12 cellular contexts compared by ENCODE assay signal in genomic region chr16:74521691-74522090, GRCh38.
A peak's percentile ranks its signal among the peaks of the same experiment; 100 is the strongest.
DNase-seq lines count a peak whose midpoint lies in the region; ATAC-seq and TF ChIP-seq lines count a peak whose summit lies in the region.
"Had no signal": no experiment of that assay in that cellular context is flagged by ENCODE, and none has a peak within 500 bp of the region (broad histone marks: within the 10 kb centered on the region; RNA-seq: fewer than 3 reads in every experiment).

No MANE protein-coding gene starts in this region.

- TF ChIP-seq CTCF in AG10803 (conservative IDR thresholded peaks at IDR 0.05; ENCODE audit: low read length) (no peak), choroid plexus epithelial cell (conservative IDR thresholded peaks at IDR 0.05; ENCODE audit: low read depth, low read length) (no peak)

- DNase-seq in AG10803 (ENCODE audit: low read depth) (peak; percentile 50), HK-2 (ENCODE audit: unreplicated experiment) (peak; percentile 46), choroid plexus epithelial cell (ENCODE audit: low read depth) (peak; percentile 47), medulla oblongata (ENCODE audit: extremely low spot score) (peak; percentile 75), iPS-NIHi7 (ENCODE audit: extremely low spot score) (no peak), NCI-H1436 treated with DMSO at 0.1 percent for 48 hours (lab: John Stamatoyannopoulos, UW) (no peak)
- DNase-seq: activated T-cell treated with anti-CD3 and anti-CD28 coated beads, Interleukin-2, amount 50 U/mL, for 1 hour; DMS153; naive B cell; NCI-H526 treated with DMSO at 0.1 percent for 48 hours had no signal

- no peak for ATAC-seq in GM19463 (IDR thresholded peaks at IDR 0.05; ENCODE audit: unreplicated experiment)
- ATAC-seq in HG03139 (IDR thresholded peaks at IDR 0.05; ENCODE audit: unreplicated experiment) = no peak

- H3K4me3 ChIP-seq in AG10803 (ENCODE audit: low read length) = no peak overlapping the region
- no peak overlapping the region for H3K4me3 ChIP-seq in choroid plexus epithelial cell (ENCODE audit: low read depth, low read length)

Comparison
In these comparisons a context has a peak if more than half of its experiments do, and no peak if none do; other contexts are left out.
1. DNase-seq: peak in AG10803 (single experiment), HK-2 (single experiment), choroid plexus epithelial cell (single experiment) and medulla oblongata (single experiment); none in iPS-NIHi7 (single experiment) and NCI-H1436 treated with DMSO at 0.1 percent for 48 hours (single experiment).